Comparison of ENCODE assay signal across 19 cellular contexts in genomic region chr19:3138268-3138667, GRCh38. TPM values are rescaled to one million over a fixed set of nuclear protein-coding genes. Genes with fewer than 3 reads are reported as not detected.
DNase-seq lines count a peak whose midpoint lies in the region; FAIRE-seq and TF ChIP-seq lines count a peak whose summit lies in the region.
"Had no signal": no experiment of that assay in that cellular context is flagged by ENCODE, and none has a peak within 500 bp of the region (broad histone marks: within the 10 kb centered on the region; RNA-seq: fewer than 3 reads in every experiment).

No MANE protein-coding gene starts in this region.

- TF ChIP-seq RAD21 in H1 (IDR thresholded peaks at IDR 0.05 in 1 of 2, conservative IDR thresholded peaks at IDR 0.05 in 1 of 2; ENCODE audit: low read depth in 2 of 2, low read length in 2 of 2) = no peak

- H3K18ac ChIP-seq in H1 (ENCODE audit: extremely low read depth, low read length) = no peak overlapping the region

- no peak overlapping the region for H3K4ac ChIP-seq in H1 (replicated peaks; ENCODE audit: insufficient read length, low read depth, low read length)

- H3K27me3 ChIP-seq in Loucy (ENCODE audit: insufficient read depth, low read length, poor library complexity, severe bottlenecking) (peaks cover 10% of the 10 kb centered on the region), H1 (replicated peaks in 1 of 4; ENCODE audit: control insufficient read depth in 3 of 4, extremely low read depth in 1 of 4, insufficient read depth in 3 of 4, low read length in 3 of 4) (no peaks in the 10 kb centered on the region)
- H3K27me3 ChIP-seq: SJSA1 had no signal

- H3F3A ChIP-seq in Loucy (ENCODE audit: low read depth) = peaks cover 9% of the 10 kb centered on the region

- WGBS in H1 (ENCODE audit: extremely low coverage in 1 of 2, insufficient coverage in 1 of 2, insufficient read length in 1 of 2, insufficient replicate concordance in 2 of 2, low coverage in 1 of 2, low lambda C conversion rate in 2 of 2, missing lambda C conversion rate in 1 of 2), 2 experiments = 84% methylated on average over 11 of the region's 15 CpGs; no CpG with 5 or more reads in 1 of the 2 experiments

- no peak overlapping the region for H3K56ac ChIP-seq in H1 (replicated peaks; ENCODE audit: insufficient read length, low read depth, low read length)

- H2BK5ac ChIP-seq in H1 (ENCODE audit: low read depth, low read length) = no peak overlapping the region

- H3K9ac ChIP-seq in Loucy (ENCODE audit: low read depth, low read length, poor library complexity, severe bottlenecking) (peak overlapping the region; percentile 99), H1 (replicated peaks in 1 of 4; ENCODE audit: extremely low read depth in 1 of 4, low read depth in 3 of 4, low read length in 3 of 4) (no peak overlapping the region)
- H3K9ac ChIP-seq: GM23248 had no signal

- no peak overlapping the region for H4K91ac ChIP-seq in H1 (replicated peaks; ENCODE audit: insufficient read length, low read length)

- DNase-seq in T-helper 2 cell treated with Interferon-gamma antibody and Interleukin-4, amounts not matched to agents 5 μg/mL and 100 μg/mL, for 36 hours (ENCODE audit: low spot score) = no peak
- DNase-seq in T-helper 2 cell = no peak
- DNase-seq in H1 (ENCODE audit: low read depth in 1 of 2, low spot score in 2 of 2) = no peak
- DNase-seq in stimulated activated CD4-positive, alpha-beta T cell treated with anti-CD3 and anti-CD28 coated beads, Interleukin-4, amount 100 ng/mL, for 1 hour = no peak
- no peak for DNase-seq in medulla oblongata (ENCODE audit: extremely low spot score)
- DNase-seq: 8988T, C1 segment of cervical spinal cord, DMS79 treated with DMSO at 0.1 percent for 48 hours, GM23248, KG1, NCI-H1092, NCI-H146, NCI-H2081, NCI-H510A, NCI-H774, PC-3 had no signal

- POLR2A ChIA-PET in H1 (lab: Charles Lee; ENCODE audit: partially characterized antibody) = interaction anchor here (0.6 kb wide), 1 partner anchor 37 kb away, joined by 3 read pairs; no protein-coding TSS in a partner anchor

- peaks cover 57% of the 10 kb centered on the region for H4K20me1 ChIP-seq in Loucy (ENCODE audit: insufficient read depth, low read length, poor library complexity, severe bottlenecking)
- H4K20me1 ChIP-seq in H1 (replicated peaks in 1 of 2; ENCODE audit: control insufficient read depth in 1 of 2, insufficient read depth in 2 of 2, low read length in 2 of 2) = no peaks in the 10 kb centered on the region

- no peak overlapping the region for H2BK20ac ChIP-seq in H1 (ENCODE audit: low read length)

- peaks cover 46% of the 10 kb centered on the region for H3K4me1 Mint-ChIP-seq in T-helper 2 cell treated with Interferon-gamma antibody and Interleukin-4, amounts not matched to agents 5 μg/mL and 100 μg/mL, for 36 hours (ENCODE audit: low read depth)

- H2AK5ac ChIP-seq in H1 (ENCODE audit: low read depth, low read length) = no peak overlapping the region

- no peak overlapping the region for H2BK12ac ChIP-seq in H1 (ENCODE audit: low read depth, low read length)

- H4K5ac ChIP-seq in H1 (ENCODE audit: insufficient read length, low read depth, low read length) = no peak overlapping the region

- no peak overlapping the region for H3K27ac ChIP-seq in H1 (ENCODE audit: low read depth, low read length)
- H3K27ac ChIP-seq: GM23248, SJSA1 had no signal

- H3K4me2 ChIP-seq in Loucy (ENCODE audit: low read depth, low read length, poor library complexity, severe bottlenecking) = peak overlapping the region; percentile 76
- H3K4me2 ChIP-seq in H1 (ENCODE audit: insufficient read depth in 1 of 2, low read depth in 2 of 2, low read length in 2 of 2) = no peak overlapping the region

- H3K79me1 ChIP-seq in H1 (ENCODE audit: low read depth, low read length) = no peaks in the 10 kb centered on the region

- no peaks in the 10 kb centered on the region for H3K27me3 Mint-ChIP-seq in T-helper 2 cell treated with Interferon-gamma antibody and Interleukin-4, amounts not matched to agents 5 μg/mL and 100 μg/mL, for 36 hours (ENCODE audit: low read depth)

- H3K4me3 ChIP-seq in Loucy (ENCODE audit: low read length, poor library complexity, severe bottlenecking) (peak overlapping the region; percentile 85), H1 (ENCODE audit: extremely low read depth in 1 of 4, insufficient read depth in 2 of 4, low read depth in 3 of 4, low read length in 4 of 4) (no peak overlapping the region)
- H3K4me3 ChIP-seq: GM23248, SJSA1 had no signal

- H3K4me1 ChIP-seq in Loucy (ENCODE audit: insufficient read depth, low read length, poor library complexity, severe bottlenecking) = peaks cover 49% of the 10 kb centered on the region
- H3K4me1 ChIP-seq in H1 (replicated peaks in 1 of 4; ENCODE audit: control insufficient read depth in 3 of 4, insufficient read depth in 4 of 4, low read length in 3 of 4) = no peaks in the 10 kb centered on the region

- H3K36me3 Mint-ChIP-seq in T-helper 2 cell treated with Interferon-gamma antibody and Interleukin-4, amounts not matched to agents 5 μg/mL and 100 μg/mL, for 36 hours (ENCODE audit: low read depth) = peaks cover 36% of the 10 kb centered on the region

- no peak overlapping the region for H3K27ac Mint-ChIP-seq in T-helper 2 cell treated with Interferon-gamma antibody and Interleukin-4, amounts not matched to agents 5 μg/mL and 100 μg/mL, for 36 hours

- no peak overlapping the region for H3K14ac ChIP-seq in H1 (ENCODE audit: insufficient read length)

- H3K79me2 ChIP-seq in Loucy (ENCODE audit: insufficient read depth, low read length) = peaks cover 94% of the 10 kb centered on the region
- H3K79me2 ChIP-seq in H1 (ENCODE audit: control insufficient read depth in 1 of 2, insufficient read depth in 2 of 2, low read length in 2 of 2) = no peaks in the 10 kb centered on the region

- H3K4me3 Mint-ChIP-seq in T-helper 2 cell treated with Interferon-gamma antibody and Interleukin-4, amounts not matched to agents 5 μg/mL and 100 μg/mL, for 36 hours = peak overlapping the region; percentile 67

- TF ChIP-seq CTCF in Loucy (conservative IDR thresholded peaks at IDR 0.05; ENCODE audit: low read length) = no peak
- TF ChIP-seq CTCF in H1 (IDR thresholded peaks at IDR 0.05; ENCODE audit: control extremely low read depth in 1 of 3, insufficient read depth in 1 of 3, low read depth in 1 of 3, low read length in 3 of 3) = no peak

- H2AFZ ChIP-seq in Loucy (ENCODE audit: low read length) (no peak overlapping the region), H1 (ENCODE audit: low read length) (no peak overlapping the region)
- H2AFZ ChIP-seq: GM23248 had no signal

- CTCF ChIA-PET in H1 (lab: Charles Lee; ENCODE audit: partially characterized antibody) = interaction anchor here (0.6 to 12.0 kb wide), 7 partner anchors 9 to 146 kb away, joined by 3 to 166 read pairs (median 6); no protein-coding TSS in a partner anchor

- H3K36me3 ChIP-seq in Loucy (ENCODE audit: insufficient read depth, low read length) = peaks cover 21% of the 10 kb centered on the region; the same call in 1 of the 2 replicates
- no peaks in the 10 kb centered on the region for H3K36me3 ChIP-seq in H1 (ENCODE audit: control insufficient read depth in 2 of 4, insufficient read depth in 4 of 4, low read length in 3 of 4)
- H3K36me3 ChIP-seq: SJSA1 had no signal

- TF ChIP-seq EP300 in H1 (IDR thresholded peaks at IDR 0.05; ENCODE audit: borderline replicate concordance in 1 of 2, low read depth in 2 of 2, low read length in 2 of 2) = no peak

- H3K23ac ChIP-seq in H1 (ENCODE audit: insufficient read length) = no peak overlapping the region

- no peaks in the 10 kb centered on the region for H3K23me2 ChIP-seq in H1 (ENCODE audit: low read depth, low read length)

- H3K9me3 ChIP-seq in Loucy (ENCODE audit: insufficient read depth, low read depth, low read length) (no peaks in the 10 kb centered on the region), H1 (ENCODE audit: insufficient read depth in 2 of 2, low read depth in 1 of 2, low read length in 1 of 2) (no peaks in the 10 kb centered on the region)
- H3K9me3 ChIP-seq: SJSA1 had no signal

- no peak for FAIRE-seq in H1 (lab: Jason Lieb, UNC)
- FAIRE-seq: G401.6 had no signal

- no peak overlapping the region for H2BK15ac ChIP-seq in H1 (ENCODE audit: low read length)

- H3K9me2 ChIP-seq in Loucy (replicated peaks; ENCODE audit: low read depth, low read length) = no peaks in the 10 kb centered on the region

- TF ChIP-seq POLR2A in H1 (IDR thresholded peaks at IDR 0.05; ENCODE audit: control extremely low read depth in 1 of 2, low read depth in 2 of 2, low read length in 2 of 2) = no peak

- H3K9me3 Mint-ChIP-seq in T-helper 2 cell treated with Interferon-gamma antibody and Interleukin-4, amounts not matched to agents 5 μg/mL and 100 μg/mL, for 36 hours = no peaks in the 10 kb centered on the region

- H4K8ac ChIP-seq in H1 (ENCODE audit: extremely low read depth, insufficient read depth, low read length) = peak overlapping the region; percentile 11

- no peak overlapping the region for H2BK120ac ChIP-seq in H1 (replicated peaks; ENCODE audit: low read depth, low read length)

RNA-seq across cellular contexts. Expression of gene GNA15, which starts 2.4 kb away (rescaled TPM):
- total RNA-seq in H1 (2021; fragmentation: NEBNext Ultra II Directional; extraction: Animal tissue kit (Norgen Biotek cat#: 25700)) = 0.25 and 0.26 TPM in 2 replicates
- 0.36 and 0.45 TPM in 2 replicates for polyA plus RNA-seq in H1 (2011; rRNA removed)
- 0.61 TPM for polyA plus RNA-seq in H1 (2011; cell fraction: cytosol; rRNA removed)
- 0.16 TPM for polyA plus RNA-seq in H1 (2011; cell fraction: nucleus; rRNA removed)
- 0.13 to 0.46 TPM (median 0.29 TPM) in 3 of 4 replicates, not detected in the other for polyA plus RNA-seq in H1 (2012, experiment 1 of 2)
- 0.14 TPM for polyA plus RNA-seq in H1 (2012, experiment 2 of 2)
- polyA plus RNA-seq in H1 (2013, experiment 1 of 2) = 0.36 TPM
- 0.40 TPM for polyA plus RNA-seq in H1 (2013, experiment 2 of 2)
- 0.07 and 0.13 TPM in 2 replicates for polyA minus RNA-seq in H1 (2011; rRNA and poly(A)+ RNA removed)
- not detected for polyA minus RNA-seq in H1 (2011; cell fraction: cytosol; rRNA and poly(A)+ RNA removed)
- not detected for polyA minus RNA-seq in H1 (2011; cell fraction: nucleus; rRNA and poly(A)+ RNA removed)
- total RNA-seq: GM23248, PC-3 had no signal
- polyA plus RNA-seq: GM23248 had no signal

RNA-seq across cellular contexts. Expression of gene S1PR4, which starts 40.3 kb away (rescaled TPM):
- total RNA-seq in H1 (2021; fragmentation: NEBNext Ultra II Directional; extraction: Animal tissue kit (Norgen Biotek cat#: 25700)) = not detected in 2 replicates
- 0.05 TPM in 1 of 2 replicates, not detected in the other for polyA plus RNA-seq in H1 (2011; rRNA removed)
- polyA plus RNA-seq in H1 (2011; cell fraction: cytosol; rRNA removed) = not detected
- polyA plus RNA-seq in H1 (2011; cell fraction: nucleus; rRNA removed) = not detected
- polyA plus RNA-seq in H1 (2012, experiment 1 of 2) = not detected in 4 replicates
- not detected for polyA plus RNA-seq in H1 (2012, experiment 2 of 2)
- polyA plus RNA-seq in H1 (2013, experiment 1 of 2) = not detected
- not detected for polyA plus RNA-seq in H1 (2013, experiment 2 of 2)
- not detected in 2 replicates for polyA minus RNA-seq in H1 (2011; rRNA and poly(A)+ RNA removed)
- not detected for polyA minus RNA-seq in H1 (2011; cell fraction: cytosol; rRNA and poly(A)+ RNA removed)
- not detected for polyA minus RNA-seq in H1 (2011; cell fraction: nucleus; rRNA and poly(A)+ RNA removed)
- total RNA-seq: GM23248, SJSA1 had no signal
- polyA plus RNA-seq: GM23248 had no signal

RNA-seq across cellular contexts. Expression of gene GNA11, which starts 44.1 kb away (rescaled TPM):
- 19.9 and 21.1 TPM in 2 replicates for total RNA-seq in H1 (2021; fragmentation: NEBNext Ultra II Directional; extraction: Animal tissue kit (Norgen Biotek cat#: 25700))
- 6.2 and 13.6 TPM in 2 replicates for polyA plus RNA-seq in H1 (2011; rRNA removed)
- 10.8 TPM for polyA plus RNA-seq in H1 (2011; cell fraction: cytosol; rRNA removed)
- 19.0 TPM for polyA plus RNA-seq in H1 (2011; cell fraction: nucleus; rRNA removed)
- 13.5 to 20.6 TPM (median 17.0 TPM) in 4 replicates for polyA plus RNA-seq in H1 (2012, experiment 1 of 2)
- 13.5 TPM for polyA plus RNA-seq in H1 (2012, experiment 2 of 2)
- polyA plus RNA-seq in H1 (2013, experiment 1 of 2) = 18.3 TPM
- polyA plus RNA-seq in H1 (2013, experiment 2 of 2) = 17.5 TPM
- polyA minus RNA-seq in H1 (2011; rRNA and poly(A)+ RNA removed) = 4.9 and 7.8 TPM in 2 replicates
- 10.4 TPM for polyA minus RNA-seq in H1 (2011; cell fraction: cytosol; rRNA and poly(A)+ RNA removed)
- polyA minus RNA-seq in H1 (2011; cell fraction: nucleus; rRNA and poly(A)+ RNA removed) = 6.6 TPM

RNA-seq across cellular contexts. Expression of gene NCLN, which starts 47.5 kb away (rescaled TPM):
- total RNA-seq in H1 (2021; fragmentation: NEBNext Ultra II Directional; extraction: Animal tissue kit (Norgen Biotek cat#: 25700)) = 103 and 105 TPM in 2 replicates
- polyA plus RNA-seq in H1 (2011; rRNA removed) = 89.2 and 119 TPM in 2 replicates
- polyA plus RNA-seq in H1 (2011; cell fraction: cytosol; rRNA removed) = 75.6 TPM
- 144 TPM for polyA plus RNA-seq in H1 (2011; cell fraction: nucleus; rRNA removed)
- 69.2 to 103 TPM (median 103 TPM) in 4 replicates for polyA plus RNA-seq in H1 (2012, experiment 1 of 2)
- 80.4 TPM for polyA plus RNA-seq in H1 (2012, experiment 2 of 2)
- polyA plus RNA-seq in H1 (2013, experiment 1 of 2) = 121 TPM
- polyA plus RNA-seq in H1 (2013, experiment 2 of 2) = 121 TPM
- polyA minus RNA-seq in H1 (2011; rRNA and poly(A)+ RNA removed) = 50.0 and 55.6 TPM in 2 replicates
- 68.7 TPM for polyA minus RNA-seq in H1 (2011; cell fraction: cytosol; rRNA and poly(A)+ RNA removed)
- 52.1 TPM for polyA minus RNA-seq in H1 (2011; cell fraction: nucleus; rRNA and poly(A)+ RNA removed)
